21 cellular contexts compared by ENCODE assay signal in the genomic region with DNA sequence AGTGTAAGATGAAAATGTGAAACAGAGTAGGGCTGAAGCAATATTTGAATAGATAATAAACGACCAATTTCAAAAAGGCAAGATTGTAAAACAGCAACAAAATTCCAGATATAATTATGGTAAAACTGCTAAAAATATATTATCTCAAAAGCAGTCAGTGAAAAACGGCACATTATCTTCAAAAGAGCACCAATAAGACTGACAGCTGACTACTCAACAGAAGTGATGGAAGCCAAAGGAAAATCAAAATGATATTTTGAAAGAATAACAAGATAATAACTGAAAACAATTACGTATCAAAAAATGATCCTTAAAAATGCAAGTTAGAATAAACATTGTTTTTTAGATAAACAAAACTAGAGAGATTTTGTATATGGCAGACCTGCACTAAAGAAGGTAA.
DNase-seq lines count a peak whose midpoint lies in the region; ATAC-seq, FAIRE-seq and TF ChIP-seq lines count a peak whose summit lies in the region.
"Had no signal": no experiment of that assay in that cellular context is flagged by ENCODE, and none has a peak within 500 bp of the region (broad histone marks: within the 10 kb centered on the region; RNA-seq: fewer than 3 reads in every experiment).

No MANE protein-coding gene starts in this region.

- H3K79me2 ChIP-seq in HepG2 (ENCODE audit: insufficient read depth, low read length): no peaks in the 10 kb centered on the region

- POLR2A ChIA-PET in HepG2 (lab: Yijun Ruan, JAX): no interaction called here

- no peak for TF ChIP-seq RAD21 in HepG2 (CRISPR knock-in tag; IDR thresholded peaks at IDR 0.05)

- CTCF ChIA-PET in HepG2 (lab: Yijun Ruan, JAX; ENCODE audit: low intra/inter-chr PET ratio, low total read pairs): no interaction called here

- H3K4me1 ChIP-seq in HepG2 (ENCODE audit: insufficient read depth, low read length) (no peaks in the 10 kb centered on the region), right lobe of liver (no peaks in the 10 kb centered on the region)
- H3K4me1 ChIP-seq: A549; BLaER1 treated with 17β-estradiol and CSF1 and Interleukin-3, amounts not matched to agents 10 nM and 100 nM; Caco-2 had no signal

- H3K27ac ChIP-seq in HepG2 (ENCODE audit: extremely low read length, insufficient read depth, low read length): no peak overlapping the region
- H3K27ac ChIP-seq in right lobe of liver: no peak overlapping the region
- H3K27ac ChIP-seq: 22Rv1; A549; BLaER1 treated with 17β-estradiol and CSF1 and Interleukin-3, amounts not matched to agents 10 nM and 100 nM; C4-2B had no signal

- H3K9ac ChIP-seq in HepG2 (ENCODE audit: insufficient read depth, low read depth, low read length): no peak overlapping the region
- H3K9ac ChIP-seq: BLaER1 treated with 17β-estradiol and CSF1 and Interleukin-3, amounts not matched to agents 10 nM and 100 nM had no signal

- FAIRE-seq in HepG2 (lab: Jason Lieb, UNC): no peak
- no peak for FAIRE-seq in HTR-8/SVneo (lab: Jason Lieb, UNC)
- FAIRE-seq: A549, D721Med, G401.6, GM12891, GM19239 had no signal

- H3K4me2 ChIP-seq in HepG2 (ENCODE audit: low read depth, low read length): no peak overlapping the region
- H3K4me2 ChIP-seq: A549; BLaER1 treated with 17β-estradiol and CSF1 and Interleukin-3, amounts not matched to agents 10 nM and 100 nM had no signal

- ATAC-seq in HepG2: no peak
- ATAC-seq in right lobe of liver: no peak
- ATAC-seq in GM19328 (IDR thresholded peaks at IDR 0.05; ENCODE audit: unreplicated experiment): no peak
- ATAC-seq: A549; CD8-positive, alpha-beta T cell had no signal

- H3K27me3 ChIP-seq in HepG2 (ENCODE audit: control insufficient read depth in 1 of 2, insufficient read depth in 2 of 2, low read length in 2 of 2): no peaks in the 10 kb centered on the region
- no peaks in the 10 kb centered on the region for H3K27me3 ChIP-seq in right lobe of liver
- H3K27me3 ChIP-seq: BLaER1 treated with 17β-estradiol and CSF1 and Interleukin-3, amounts not matched to agents 10 nM and 100 nM had no signal

- BruUV-seq in HepG2 (replicated peaks; lab: Mats Ljungman, UMichigan): no TSS peak

- no peak for TF ChIP-seq CTCF in HepG2 (CRISPR knock-in tag; IDR thresholded peaks at IDR 0.05)
- TF ChIP-seq CTCF in right lobe of liver (IDR thresholded peaks at IDR 0.05): no peak

- H3K4me3 ChIP-seq in HepG2 (replicated peaks in 1 of 3; ENCODE audit: insufficient read depth in 1 of 3, low read depth in 2 of 3, low read length in 3 of 3) (no peak overlapping the region), right lobe of liver (no peak overlapping the region)
- H3K4me3 ChIP-seq: A549; BLaER1 treated with 17β-estradiol and CSF1 and Interleukin-3, amounts not matched to agents 10 nM and 100 nM had no signal

- WGBS in HepG2 (ENCODE audit: low lambda C conversion rate): 4% methylated on average over 3 of the region's 3 CpGs
- 43% methylated on average over 3 of the region's 3 CpGs for WGBS in right lobe of liver (ENCODE audit: insufficient coverage, low coverage, low lambda C conversion rate, missing lambda C conversion rate)

- no peaks in the 10 kb centered on the region for H3K36me3 ChIP-seq in HepG2 (replicated peaks in 1 of 2; ENCODE audit: control insufficient read depth in 1 of 2, insufficient read depth in 2 of 2, low read length in 2 of 2)
- no peaks in the 10 kb centered on the region for H3K36me3 ChIP-seq in right lobe of liver
- H3K36me3 ChIP-seq: BLaER1 treated with 17β-estradiol and CSF1 and Interleukin-3, amounts not matched to agents 10 nM and 100 nM had no signal

- TF ChIP-seq POLR2A in HepG2 (IDR thresholded peaks at IDR 0.05; ENCODE audit: insufficient read depth in 1 of 2, low read depth in 2 of 2, low read length in 2 of 2) (no peak), right lobe of liver (IDR thresholded peaks at IDR 0.05) (no peak)

- peaks cover 87% of the 10 kb centered on the region for H3K9me3 ChIP-seq in HepG2 (ENCODE audit: low read length)
- H3K9me3 ChIP-seq in right lobe of liver: no peaks in the 10 kb centered on the region

- no peak overlapping the region for H2AFZ ChIP-seq in HepG2 (ENCODE audit: low read length)

- no peak for TF ChIP-seq EP300 in HepG2 (IDR thresholded peaks at IDR 0.05; ENCODE audit: low read depth in 2 of 2, low read length in 2 of 2)
- TF ChIP-seq EP300 in HepG2 (CRISPR knock-in tag; IDR thresholded peaks at IDR 0.05; ENCODE audit: borderline replicate concordance): no peak

- intact Hi-C loops in HepG2 (cut with micrococcal nuclease; ENCODE audit: unreplicated experiment): no loop called here
- intact Hi-C loops in right lobe of liver (cut with DNase I): no loop called here

- in situ Hi-C loops in HepG2 (cut with HindIII; ENCODE audit: extremely low pct_ligation_motif_present, low pct_unique_long_range_greater_than_20kb): no loop called here

- no peaks in the 10 kb centered on the region for H4K20me1 ChIP-seq in HepG2 (ENCODE audit: insufficient read depth, low read length)
- H4K20me1 ChIP-seq: BLaER1 treated with 17β-estradiol and CSF1 and Interleukin-3, amounts not matched to agents 10 nM and 100 nM had no signal

- DNase-seq in HepG2 (ENCODE audit: low spot score): no peak
- DNase-seq in right lobe of liver: no peak
- peak; percentile 0 for DNase-seq in kidney tubule cell (ENCODE audit: low spot score)
- DNase-seq in HTR-8/SVneo (ENCODE audit: insufficient read length, low spot score): no peak
- DNase-seq: AML-193; Caco-2; Calu3; CD4-positive, alpha-beta T cell; CD8-positive, alpha-beta T cell; DMS53; DMS79 treated with DMSO at 0.1 percent for 48 hours; GF-D8 had no signal

TF ChIP-seq in HepG2, 621 proteins besides CTCF, POLR2A, EP300 and RAD21:
- TF ChIP-seq, protein P1, sequence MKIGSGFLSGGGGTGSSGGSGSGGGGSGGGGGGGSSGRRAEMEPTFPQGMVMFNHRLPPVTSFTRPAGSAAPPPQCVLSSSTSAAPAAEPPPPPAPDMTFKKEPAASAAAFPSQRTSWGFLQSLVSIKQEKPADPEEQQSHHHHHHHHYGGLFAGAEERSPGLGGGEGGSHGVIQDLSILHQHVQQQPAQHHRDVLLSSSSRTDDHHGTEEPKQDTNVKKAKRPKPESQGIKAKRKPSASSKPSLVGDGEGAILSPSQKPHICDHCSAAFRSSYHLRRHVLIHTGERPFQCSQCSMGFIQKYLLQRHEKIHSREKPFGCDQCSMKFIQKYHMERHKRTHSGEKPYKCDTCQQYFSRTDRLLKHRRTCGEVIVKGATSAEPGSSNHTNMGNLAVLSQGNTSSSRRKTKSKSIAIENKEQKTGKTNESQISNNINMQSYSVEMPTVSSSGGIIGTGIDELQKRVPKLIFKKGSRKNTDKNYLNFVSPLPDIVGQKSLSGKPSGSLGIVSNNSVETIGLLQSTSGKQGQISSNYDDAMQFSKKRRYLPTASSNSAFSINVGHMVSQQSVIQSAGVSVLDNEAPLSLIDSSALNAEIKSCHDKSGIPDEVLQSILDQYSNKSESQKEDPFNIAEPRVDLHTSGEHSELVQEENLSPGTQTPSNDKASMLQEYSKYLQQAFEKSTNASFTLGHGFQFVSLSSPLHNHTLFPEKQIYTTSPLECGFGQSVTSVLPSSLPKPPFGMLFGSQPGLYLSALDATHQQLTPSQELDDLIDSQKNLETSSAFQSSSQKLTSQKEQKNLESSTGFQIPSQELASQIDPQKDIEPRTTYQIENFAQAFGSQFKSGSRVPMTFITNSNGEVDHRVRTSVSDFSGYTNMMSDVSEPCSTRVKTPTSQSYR (CRISPR knock-in tag; IDR thresholded peaks at IDR 0.05; ENCODE audit: borderline replicate concordance): no peak
- TF ChIP-seq ZNF317 (CRISPR knock-in tag; IDR thresholded peaks at IDR 0.05): peak; percentile 95
